In the genomic region with DNA sequence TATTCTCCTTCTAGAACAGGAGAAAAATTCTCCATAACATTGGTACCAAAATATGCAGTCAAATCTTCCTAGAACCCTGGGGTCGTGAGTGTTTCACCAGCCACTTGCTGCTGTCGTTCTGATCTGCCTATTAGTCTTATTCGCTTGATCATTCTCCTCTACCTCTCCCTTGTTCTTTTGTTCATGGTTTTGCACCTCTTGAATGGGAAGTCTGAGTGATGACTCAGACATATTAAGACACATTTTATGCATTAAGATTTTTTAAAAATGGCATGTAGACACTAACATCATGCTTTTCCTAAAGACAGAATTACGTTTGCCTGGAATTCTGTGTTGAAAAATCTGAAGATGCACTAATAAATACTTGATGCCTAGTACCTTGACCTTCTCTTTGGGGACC, we compare ENCODE assay signal across 15 cellular contexts.
"Had no signal": no experiment of that assay in that cellular context is flagged by ENCODE, and none has a peak within 500 bp of the region (broad histone marks: within the 10 kb centered on the region; RNA-seq: fewer than 3 reads in every experiment).

No MANE protein-coding gene starts in this region.

- H3K27me3 Mint-ChIP-seq: activated CD4-positive, alpha-beta memory T cell treated with anti-CD3 and anti-CD28 coated beads for 36 hours; activated CD8-positive, alpha-beta memory T cell treated with anti-CD3 and anti-CD28 coated beads, Interleukin-2, amount 10 ng/mL, durations not matched to agents 7 days and 5 days; activated naive CD4-positive, alpha-beta T cell treated with anti-CD3 and anti-CD28 coated beads, Interleukin-2, amount 10 ng/mL, durations not matched to agents 7 days and 5 days had no signal

- H3K36me3 ChIP-seq: cardiac muscle cell, gastrocnemius medialis, heart left ventricle had no signal

- H3K4me1 ChIP-seq: gastrocnemius medialis, heart left ventricle had no signal

- H3K27me3 ChIP-seq: cardiac muscle cell, heart left ventricle had no signal

- H3K27ac Mint-ChIP-seq: activated CD4-positive, alpha-beta memory T cell treated with anti-CD3 and anti-CD28 coated beads for 36 hours; activated CD8-positive, alpha-beta memory T cell treated with anti-CD3 and anti-CD28 coated beads, Interleukin-2, amount 10 ng/mL, durations not matched to agents 7 days and 5 days; activated naive CD4-positive, alpha-beta T cell treated with anti-CD3 and anti-CD28 coated beads, Interleukin-2, amount 10 ng/mL, durations not matched to agents 7 days and 5 days; natural killer cell had no signal

- H3K36me3 Mint-ChIP-seq: activated CD4-positive, alpha-beta memory T cell treated with anti-CD3 and anti-CD28 coated beads for 36 hours; activated CD8-positive, alpha-beta memory T cell treated with anti-CD3 and anti-CD28 coated beads, Interleukin-2, amount 10 ng/mL, durations not matched to agents 7 days and 5 days; activated naive CD4-positive, alpha-beta T cell treated with anti-CD3 and anti-CD28 coated beads, Interleukin-2, amount 10 ng/mL, durations not matched to agents 7 days and 5 days; natural killer cell had no signal

- H3K9me3 ChIP-seq: gastrocnemius medialis, heart left ventricle had no signal

- H3K4me1 Mint-ChIP-seq: activated CD8-positive, alpha-beta memory T cell treated with anti-CD3 and anti-CD28 coated beads, Interleukin-2, amount 10 ng/mL, durations not matched to agents 7 days and 5 days; activated naive CD4-positive, alpha-beta T cell treated with anti-CD3 and anti-CD28 coated beads, Interleukin-2, amount 10 ng/mL, durations not matched to agents 7 days and 5 days; natural killer cell had no signal

- H3K27ac ChIP-seq: cardiac muscle cell, gastrocnemius medialis, heart left ventricle had no signal

- H3K9me3 Mint-ChIP-seq: activated CD4-positive, alpha-beta memory T cell treated with anti-CD3 and anti-CD28 coated beads for 36 hours; activated naive CD4-positive, alpha-beta T cell treated with anti-CD3 and anti-CD28 coated beads, Interleukin-2, amount 10 ng/mL, durations not matched to agents 7 days and 5 days had no signal

- DNase-seq: activated CD4-positive, alpha-beta memory T cell treated with anti-CD3 and anti-CD28 coated beads for 36 hours; activated CD8-positive, alpha-beta memory T cell treated with anti-CD3 and anti-CD28 coated beads, Interleukin-2, amount 10 ng/mL, durations not matched to agents 7 days and 5 days; activated naive CD4-positive, alpha-beta T cell treated with anti-CD3 and anti-CD28 coated beads, Interleukin-2, amount 10 ng/mL, durations not matched to agents 7 days and 5 days; activated T-cell treated with anti-CD3 and anti-CD28 coated beads, Interleukin-2, amount 50 U/mL, for 1 hour; gastrocnemius medialis; heart left ventricle; natural killer cell; nucleus accumbens; stimulated activated naive CD8-positive, alpha-beta T cell treated with anti-CD3 and anti-CD28 coated beads, Interleukin-15, Interleukin-2, amounts not matched to agents 100 U/mL and 50 U/mL, for 24 hours; T-helper 1 cell; T1000 had no signal

- ATAC-seq: activated CD8-positive, alpha-beta memory T cell treated with anti-CD3 and anti-CD28 coated beads, Interleukin-2, amount 10 ng/mL, durations not matched to agents 7 days and 5 days; gastrocnemius medialis; heart left ventricle; left lobe of liver; natural killer cell; SK-N-SH treated with all-trans-retinoic acid at 6 μM for 48 hours; stimulated activated naive CD8-positive, alpha-beta T cell treated with anti-CD3 and anti-CD28 coated beads, Interleukin-15, Interleukin-2, amounts not matched to agents 100 U/mL and 50 U/mL, for 24 hours had no signal

- H3K4me3 ChIP-seq: cardiac muscle cell, gastrocnemius medialis, heart left ventricle, smooth muscle cell had no signal

- H3K4me3 Mint-ChIP-seq: activated CD4-positive, alpha-beta memory T cell treated with anti-CD3 and anti-CD28 coated beads for 36 hours; activated CD8-positive, alpha-beta memory T cell treated with anti-CD3 and anti-CD28 coated beads, Interleukin-2, amount 10 ng/mL, durations not matched to agents 7 days and 5 days; activated naive CD4-positive, alpha-beta T cell treated with anti-CD3 and anti-CD28 coated beads, Interleukin-2, amount 10 ng/mL, durations not matched to agents 7 days and 5 days; natural killer cell had no signal

- H3K4me2 ChIP-seq: smooth muscle cell had no signal
